Comparison of ENCODE assay signal across 8 cellular contexts in genomic region chr10:78964952-78965633, GRCh38.
A peak's percentile ranks its signal among the peaks of the same experiment; 100 is the strongest.
DNase-seq lines count a peak whose midpoint lies in the region; ATAC-seq and TF ChIP-seq lines count a peak whose summit lies in the region.

No MANE protein-coding gene starts in this region.

- H3K4me3 ChIP-seq in NT2/D1 (ENCODE audit: insufficient read length, low read depth) (no peak overlapping the region), parathyroid adenoma (ENCODE audit: low read depth, low read length) (no peak overlapping the region)

- H3K36me3 ChIP-seq in NT2/D1 (ENCODE audit: insufficient read depth, insufficient read length, low read length) (no peaks in the 10 kb centered on the region), parathyroid adenoma (ENCODE audit: control insufficient read depth, insufficient read depth, low read length) (no peaks in the 10 kb centered on the region)

- H3K4me1 ChIP-seq in NT2/D1 (ENCODE audit: insufficient read depth, insufficient read length), result peaks cover 41% of the 10 kb centered on the region
- peaks cover 46% of the 10 kb centered on the region for H3K4me1 ChIP-seq in parathyroid adenoma

- no peak overlapping the region for H3K27ac Mint-ChIP-seq in activated T-cell treated with anti-CD3 and anti-CD28 coated beads, Interleukin-2, amount 50 U/mL, for 24 hours

- H3K36me3 Mint-ChIP-seq in activated T-cell treated with anti-CD3 and anti-CD28 coated beads, Interleukin-2, amount 50 U/mL, for 24 hours (ENCODE audit: low read depth), result no peaks in the 10 kb centered on the region

- H3K4me1 Mint-ChIP-seq in activated T-cell treated with anti-CD3 and anti-CD28 coated beads, Interleukin-2, amount 50 U/mL, for 24 hours (ENCODE audit: low read depth), result no peaks in the 10 kb centered on the region

- peak; percentile 18 for TF ChIP-seq CTCF in parathyroid adenoma (IDR thresholded peaks at IDR 0.05)

- peak overlapping the region; percentile 71 for H3K9ac ChIP-seq in NT2/D1 (ENCODE audit: insufficient read length, low read depth)
- H3K9ac ChIP-seq in parathyroid adenoma, result no peak overlapping the region

- H3K9me3 ChIP-seq in NT2/D1 (ENCODE audit: insufficient read depth, low read length) (no peaks in the 10 kb centered on the region), parathyroid adenoma (ENCODE audit: control insufficient read depth, low read length) (no peaks in the 10 kb centered on the region)

- H3K27me3 Mint-ChIP-seq in activated T-cell treated with anti-CD3 and anti-CD28 coated beads, Interleukin-2, amount 50 U/mL, for 24 hours, result no peaks in the 10 kb centered on the region

- no peak overlapping the region for H2AFZ ChIP-seq in parathyroid adenoma

- in situ Hi-C loops in G401 (cut with HindIII; ENCODE audit: low sequenced_read_pairs), result no loop called here

- no peak overlapping the region for H3K4me3 Mint-ChIP-seq in activated T-cell treated with anti-CD3 and anti-CD28 coated beads, Interleukin-2, amount 50 U/mL, for 24 hours

- peak; percentile 69 for DNase-seq in G401 (ENCODE audit: low spot score)
- peak; percentile 73 for DNase-seq in NT2/D1 (ENCODE audit: low read depth, low spot score)
- DNase-seq in epidermal melanocyte (ENCODE audit: insufficient read length, low spot score), result peak; percentile 41
- DNase-seq in DMS114 treated with DMSO at 0.1 percent for 48 hours (lab: John Stamatoyannopoulos, UW; ENCODE audit: unreplicated experiment), result no peak
- no peak for DNase-seq in activated T-cell treated with anti-CD3 and anti-CD28 coated beads, Interleukin-2, amount 50 U/mL, for 24 hours
- no peak for DNase-seq in GM19240 (ENCODE audit: insufficient read length, low spot score)

- H3K9me3 Mint-ChIP-seq in activated T-cell treated with anti-CD3 and anti-CD28 coated beads, Interleukin-2, amount 50 U/mL, for 24 hours, result no peaks in the 10 kb centered on the region

- peak overlapping the region; percentile 33 for H3K27ac ChIP-seq in parathyroid adenoma

- H3K4me2 ChIP-seq in parathyroid adenoma (ENCODE audit: low read length), result peak overlapping the region; percentile 3

- peaks cover 24% of the 10 kb centered on the region for H3K79me2 ChIP-seq in parathyroid adenoma

- ATAC-seq in HG03457 (IDR thresholded peaks at IDR 0.05; ENCODE audit: unreplicated experiment), result no peak

- H3K27me3 ChIP-seq in NT2/D1 (ENCODE audit: insufficient read depth, insufficient read length), result peaks cover 5% of the 10 kb centered on the region
- H3K27me3 ChIP-seq in parathyroid adenoma (ENCODE audit: control insufficient read depth, insufficient read depth, low read length), result no peaks in the 10 kb centered on the region

Comparison
In these comparisons a context has a peak if more than half of its experiments do, and no peak if none do; other contexts are left out.
1. DNase-seq: peak in G401 (single experiment), NT2/D1 (single experiment) and epidermal melanocyte (single experiment); none in DMS114 treated with DMSO at 0.1 percent for 48 hours (single experiment), activated T-cell treated with anti-CD3 and anti-CD28 coated beads, Interleukin-2, amount 50 U/mL, for 24 hours (single experiment) and GM19240 (single experiment).